ENCODE assay signal across 1 cellular context in genomic region chr2:160630801-160631590, GRCh38.
TF ChIP-seq lines count a peak whose summit lies in the region.

No MANE protein-coding gene starts in this region.

TF ChIP-seq in GM23338, 12 proteins besides CTCF, POLR2A, EP300 and RAD21 (continued from another document):
- TF ChIP-seq ZNF462 (CRISPR knock-in tag; IDR thresholded peaks at IDR 0.05) (no peak), REST (IDR thresholded peaks at IDR 0.05; ENCODE audit: unreplicated experiment) (no peak), CREB1 (CRISPR knock-in tag; IDR thresholded peaks at IDR 0.05; ENCODE audit: low read depth) (no peak), NANOG (IDR thresholded peaks at IDR 0.05; ENCODE audit: borderline replicate concordance) (no peak), STAT1 (IDR thresholded peaks at IDR 0.05; ENCODE audit: unreplicated experiment) (no peak)
